In genomic region chr1:33298623-33299277, GRCh38 we compare ENCODE assay signal across 8 cellular contexts. TPM values are rescaled to one million over a fixed set of nuclear protein-coding genes. Genes with fewer than 3 reads are reported as not detected.
A peak's percentile ranks its signal among the peaks of the same experiment; 100 is the strongest.
DNase-seq lines count a peak whose midpoint lies in the region; ATAC-seq and TF ChIP-seq lines count a peak whose summit lies in the region.

No MANE protein-coding gene starts in this region.

- no TSS peak for BruUV-seq in Calu3 (replicated peaks; lab: Mats Ljungman, UMichigan)
- no TSS peak for BruUV-seq in OCI-LY7 (replicated peaks; lab: Mats Ljungman, UMichigan)

- H3K4me3 ChIP-seq in OCI-LY7 (ENCODE audit: low read depth, low read length, poor library complexity, severe bottlenecking), result no peak overlapping the region
- no peak overlapping the region for H3K4me3 ChIP-seq in thoracic aorta

- no peaks in the 10 kb centered on the region for H3K27me3 Mint-ChIP-seq in Calu3 (ENCODE audit: unreplicated experiment)
- H3K27me3 Mint-ChIP-seq in activated T-cell treated with anti-CD3 and anti-CD28 coated beads, Interleukin-2, amount 50 U/mL, for 24 hours, result no peaks in the 10 kb centered on the region
- H3K27me3 Mint-ChIP-seq in neural crest cell (ENCODE audit: low read depth), result no peaks in the 10 kb centered on the region

- CTCF ChIA-PET in Calu3 (lab: Charles Lee) (no interaction called here), OCI-LY7 (lab: Charles Lee; ENCODE audit: unreplicated experiment) (interaction anchor here (1.0 kb wide), 1 partner anchor 173 kb away, joined by 5 read pairs; no protein-coding TSS in a partner anchor)

- no peak overlapping the region for H3K4me2 ChIP-seq in OCI-LY7 (ENCODE audit: low read length)

- no peaks in the 10 kb centered on the region for H3K9me2 ChIP-seq in OCI-LY7 (ENCODE audit: insufficient read depth, low read length)

- no peaks in the 10 kb centered on the region for H3K4me1 ChIP-seq in OCI-LY7 (ENCODE audit: insufficient read depth, low read length, poor library complexity, severe bottlenecking)
- H3K4me1 ChIP-seq in thoracic aorta (ENCODE audit: control insufficient read depth in 1 of 2, low read depth in 2 of 2), result peaks cover 3 to 36% of the 10 kb centered on the region in 2 donors

- peaks cover 8% of the 10 kb centered on the region; the same call in 1 of the 2 replicates for H3K36me3 ChIP-seq in OCI-LY7 (ENCODE audit: insufficient read depth, low read length)
- peaks cover 30% of the 10 kb centered on the region for H3K36me3 ChIP-seq in thoracic aorta

- H3K36me3 Mint-ChIP-seq in Calu3 (ENCODE audit: insufficient read depth, unreplicated experiment), result no peaks in the 10 kb centered on the region
- H3K36me3 Mint-ChIP-seq in activated T-cell treated with anti-CD3 and anti-CD28 coated beads, Interleukin-2, amount 50 U/mL, for 24 hours (ENCODE audit: low read depth), result peaks cover 30% of the 10 kb centered on the region
- peaks cover 30% of the 10 kb centered on the region for H3K36me3 Mint-ChIP-seq in neural crest cell (ENCODE audit: low read depth)

- H3K27me3 ChIP-seq in thoracic aorta (replicated peaks; ENCODE audit: insufficient read depth), result no peaks in the 10 kb centered on the region

- H3K9me3 Mint-ChIP-seq in Calu3 (ENCODE audit: low read depth, unreplicated experiment) (no peaks in the 10 kb centered on the region), neural crest cell (no peaks in the 10 kb centered on the region)
- H3K9me3 Mint-ChIP-seq in activated T-cell treated with anti-CD3 and anti-CD28 coated beads, Interleukin-2, amount 50 U/mL, for 24 hours, result no peaks in the 10 kb centered on the region

- no peak overlapping the region for H2AFZ ChIP-seq in OCI-LY7 (ENCODE audit: low read length)

- no peak overlapping the region for H3K27ac Mint-ChIP-seq in Calu3 (ENCODE audit: unreplicated experiment)
- no peak overlapping the region for H3K27ac Mint-ChIP-seq in activated T-cell treated with anti-CD3 and anti-CD28 coated beads, Interleukin-2, amount 50 U/mL, for 24 hours
- no peak overlapping the region for H3K27ac Mint-ChIP-seq in neural crest cell (ENCODE audit: unreplicated experiment)

- H3K27ac ChIP-seq in OCI-LY7 (ENCODE audit: low read depth, low read length, poor library complexity, severe bottlenecking) (no peak overlapping the region), thoracic aorta (peak overlapping the region in 1 of 2 donors; percentile 40)

- H3K79me2 ChIP-seq in OCI-LY7 (ENCODE audit: insufficient read depth, low read depth, low read length), result no peaks in the 10 kb centered on the region

- TF ChIP-seq CTCF in Calu3 (IDR thresholded peaks at IDR 0.05; ENCODE audit: unreplicated experiment) (peak; percentile 87), OCI-LY7 (conservative IDR thresholded peaks at IDR 0.05; ENCODE audit: low read length) (peak; percentile 83), neural crest cell (conservative IDR thresholded peaks at IDR 0.05) (peak; percentile 76), thoracic aorta (IDR thresholded peaks at IDR 0.05) (peak; percentile 90)

- no peaks in the 10 kb centered on the region for H4K20me1 ChIP-seq in OCI-LY7 (ENCODE audit: insufficient read depth, low read length)

- POLR2A ChIA-PET in OCI-LY7 (lab: Charles Lee), result no interaction called here

- no peaks in the 10 kb centered on the region for H3K4me1 Mint-ChIP-seq in Calu3 (ENCODE audit: low read depth, unreplicated experiment)
- H3K4me1 Mint-ChIP-seq in activated T-cell treated with anti-CD3 and anti-CD28 coated beads, Interleukin-2, amount 50 U/mL, for 24 hours (ENCODE audit: low read depth), result peaks cover 19% of the 10 kb centered on the region
- H3K4me1 Mint-ChIP-seq in neural crest cell, result peaks cover 4% of the 10 kb centered on the region

- H3K4me3 Mint-ChIP-seq in Calu3 (ENCODE audit: low read depth, unreplicated experiment) (no peak overlapping the region), neural crest cell (no peak overlapping the region)
- no peak overlapping the region for H3K4me3 Mint-ChIP-seq in activated T-cell treated with anti-CD3 and anti-CD28 coated beads, Interleukin-2, amount 50 U/mL, for 24 hours

- ATAC-seq in HG03432 (IDR thresholded peaks at IDR 0.05; ENCODE audit: unreplicated experiment) (peak; percentile 64), thoracic aorta (ENCODE audit: insufficient number of reproducible peaks, low FRiP score, low read depth) (no peak), GM21825 (IDR thresholded peaks at IDR 0.05; ENCODE audit: unreplicated experiment) (no peak)

- 0 out of 2 replicates have a peak, but pooled peaks cover 4% of the 10 kb centered on the region for H3K9me3 ChIP-seq in OCI-LY7 (ENCODE audit: low read length)
- H3K9me3 ChIP-seq in thoracic aorta, result no peaks in the 10 kb centered on the region

- intact Hi-C loops in Calu3 (cut with micrococcal nuclease; ENCODE audit: unreplicated experiment), result loop anchor here (5.0 kb wide), 3 partner anchors 81 to 314 kb away; no protein-coding TSS in a partner anchor
- intact Hi-C loops in OCI-LY7 (cut with micrococcal nuclease; ENCODE audit: unreplicated experiment), result loop anchor here (1.0 to 10.0 kb wide), 4 partner anchors 161 to 316 kb away; no protein-coding TSS in a partner anchor

- DNase-seq in Calu3 (peak; percentile 77), OCI-LY7 (ENCODE audit: low spot score) (peak; percentile 65), fibroblast of peridontal ligament (ENCODE audit: extremely low read depth) (peak; percentile 58), neural crest cell (ENCODE audit: low read depth, low spot score) (peak; percentile 69), thoracic aorta (ENCODE audit: low spot score) (no peak)
- DNase-seq in activated T-cell treated with anti-CD3 and anti-CD28 coated beads, Interleukin-2, amount 50 U/mL, for 24 hours, result peak; percentile 71

RNA-seq across cellular contexts. Expression of gene A3GALT2, which starts 22.1 kb away (rescaled TPM):
- total RNA-seq in Calu3 (2022) (0.61 TPM in 1 of 2 replicates, not detected in the other), OCI-LY7 (2022) (not detected in 2 replicates), neural crest cell (not detected in 2 replicates), thoracic aorta (under 1 TPM; 0.54 to 0.71 TPM)
- total RNA-seq in OCI-LY7 (2014; rRNA removed; shearing (Covaris generic)), result not detected in 2 replicates

RNA-seq across cellular contexts. Expression of gene ZNF362, which starts 42.5 kb away (rescaled TPM):
- total RNA-seq in Calu3 (2022) (28.2 and 29.5 TPM in 2 replicates), OCI-LY7 (2022) (26.1 and 29.0 TPM in 2 replicates), neural crest cell (56.3 and 59.3 TPM in 2 replicates), thoracic aorta (10 to 100 TPM; 25.3 to 55.4 TPM)
- 8.9 and 10.2 TPM in 2 replicates for total RNA-seq in OCI-LY7 (2014; rRNA removed; shearing (Covaris generic))
